1 cellular context compared by ENCODE assay signal in the genomic region with DNA sequence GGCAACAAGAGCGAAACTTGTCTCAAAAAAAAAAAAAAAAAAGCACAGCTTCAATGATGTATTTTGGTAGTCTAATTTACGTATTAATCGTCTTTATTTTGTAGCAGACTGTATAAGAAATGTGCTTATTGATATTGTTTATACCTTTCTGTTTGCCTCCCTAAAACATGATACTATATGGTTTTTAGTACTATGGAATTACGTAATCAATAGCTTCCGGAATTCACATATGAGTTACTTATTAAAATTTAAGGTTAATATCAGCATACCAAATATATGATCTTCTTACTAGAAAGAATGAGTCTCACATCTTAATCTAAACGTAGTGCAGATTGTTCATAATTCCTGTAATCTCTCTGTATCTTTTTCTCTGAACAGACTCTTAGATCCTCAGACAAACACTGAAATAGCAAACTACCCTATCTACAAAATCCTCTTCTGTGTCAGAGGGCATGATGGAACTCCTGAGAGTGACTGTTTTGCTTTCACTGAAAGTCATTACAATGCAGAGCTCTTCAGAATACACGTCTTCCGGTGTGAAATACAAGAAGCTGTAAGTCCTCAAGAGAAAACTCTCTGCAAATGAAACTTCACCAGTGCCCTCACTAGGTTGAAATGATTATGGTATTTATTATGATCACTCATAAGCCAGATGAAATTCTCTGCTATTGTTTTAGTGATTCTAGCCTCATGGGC.
TF ChIP-seq lines count a peak whose summit lies in the region.

No MANE protein-coding gene starts in this region.

TF ChIP-seq in endothelial cell of umbilical vein, 7 proteins besides CTCF, POLR2A, EP300 and RAD21:
- no peak for TF ChIP-seq JUN (IDR thresholded peaks at IDR 0.05; ENCODE audit: borderline replicate concordance, insufficient read depth, insufficient read length, low read depth)
